22 cellular contexts compared by ENCODE assay signal in genomic region chr4:154611833-154612232, GRCh38. TPM values are rescaled to one million over a fixed set of nuclear protein-coding genes. Genes with fewer than 3 reads are reported as not detected.
DNase-seq lines count a peak whose midpoint lies in the region; ATAC-seq, FAIRE-seq and TF ChIP-seq lines count a peak whose summit lies in the region.
"Had no signal": no experiment of that assay in that cellular context is flagged by ENCODE, and none has a peak within 500 bp of the region (broad histone marks: within the 10 kb centered on the region; RNA-seq: fewer than 3 reads in every experiment).

No MANE protein-coding gene starts in this region.

- H3K27ac ChIP-seq in A549 (peak overlapping the region; percentile 73 to 80; a peak in 4 of 6 replicates), hepatocyte (peak overlapping the region; percentile 14), liver (ENCODE audit: low read depth in 1 of 2, low read length in 2 of 2) (peak overlapping the region; percentile 32 to 62), smooth muscle cell (ENCODE audit: low read depth) (no peak overlapping the region)
- H3K27ac ChIP-seq: 22Rv1, BLaER1, GM23248 had no signal

- no peak for TF ChIP-seq CTCF in A549 (IDR thresholded peaks at IDR 0.05)
- TF ChIP-seq CTCF in hepatocyte (IDR thresholded peaks at IDR 0.05; ENCODE audit: poor library complexity) = no peak
- TF ChIP-seq CTCF in liver (IDR thresholded peaks at IDR 0.05; ENCODE audit: low read depth, low read length, missing input control) = no peak
- TF ChIP-seq CTCF in smooth muscle cell (IDR thresholded peaks at IDR 0.05; ENCODE audit: borderline replicate concordance, insufficient read depth, poor library complexity, severe bottlenecking) = no peak
- no peak for TF ChIP-seq CTCF in natural killer cell (IDR thresholded peaks at IDR 0.05)

- H3F3A ChIP-seq in smooth muscle cell (ENCODE audit: low read depth) = no peaks in the 10 kb centered on the region

- H3K36me3 Mint-ChIP-seq in natural killer cell = no peaks in the 10 kb centered on the region
- H3K36me3 Mint-ChIP-seq: CD14-positive monocyte; CD4-positive, alpha-beta memory T cell had no signal

- peaks cover 7 to 14% of the 10 kb centered on the region in 2 donors for H3K27me3 Mint-ChIP-seq in natural killer cell (ENCODE audit: low read depth in 2 of 2)

- peaks cover 49% of the 10 kb centered on the region for H3K4me1 ChIP-seq in A549
- peaks cover 12% of the 10 kb centered on the region for H3K4me1 ChIP-seq in hepatocyte (ENCODE audit: insufficient read depth)
- H3K4me1 ChIP-seq in liver (ENCODE audit: control insufficient read depth in 4 of 4, insufficient read depth in 4 of 4, low read length in 3 of 4) = peaks cover 4 to 47% (median 24%) of the 10 kb centered on the region in 4 donors
- no peaks in the 10 kb centered on the region for H3K4me1 ChIP-seq in smooth muscle cell (ENCODE audit: low read depth)
- H3K4me1 ChIP-seq: HAP-1 had no signal

- H3K4me3 ChIP-seq in A549 (peak overlapping the region; percentile 24), hepatocyte (peak overlapping the region; percentile 9), liver (ENCODE audit: low read depth in 1 of 3, low read length in 3 of 3) (peak overlapping the region; percentile 77 to 89 (median 87)), smooth muscle cell (peak overlapping the region; percentile 37)
- H3K4me3 ChIP-seq: BLaER1, GM12878, GM23248, HAP-1 had no signal

- H3K79me2 ChIP-seq in hepatocyte (peaks cover 32% of the 10 kb centered on the region), smooth muscle cell (ENCODE audit: low read depth) (no peaks in the 10 kb centered on the region)

- no peaks in the 10 kb centered on the region for H4K20me1 ChIP-seq in hepatocyte (ENCODE audit: insufficient read depth, poor library complexity, severe bottlenecking)
- H4K20me1 ChIP-seq in smooth muscle cell (ENCODE audit: low read depth) = no peaks in the 10 kb centered on the region
- H4K20me1 ChIP-seq: BLaER1 had no signal

- CTCF ChIA-PET in A549 (lab: Yijun Ruan, JAX) = interaction anchor here (1.5 to 1.9 kb wide), 2 partner anchors 53 to 60 kb away, joined by 3 to 10 read pairs; no protein-coding TSS in a partner anchor

- DNase-seq in A549 (ENCODE audit: low read depth in 1 of 2, low spot score in 1 of 2) (no peak), hepatocyte (ENCODE audit: low spot score) (no peak), smooth muscle cell (lab: John Stamatoyannopoulos, UW; ENCODE audit: unreplicated experiment) (no peak), NCI-H2107 treated with DMSO at 0.1 percent for 48 hours (lab: John Stamatoyannopoulos, UW; ENCODE audit: unreplicated experiment) (no peak), natural killer cell (no peak), DMS53 treated with DMSO at 0.1 percent for 48 hours (lab: John Stamatoyannopoulos, UW; ENCODE audit: unreplicated experiment) (no peak)
- DNase-seq: Calu3; CD4-positive, alpha-beta memory T cell; DND-41; EL; GM23248 had no signal

- no peaks in the 10 kb centered on the region for H3K9me2 ChIP-seq in hepatocyte (replicated peaks; ENCODE audit: insufficient read depth)

- H3K27me3 ChIP-seq in hepatocyte = no peaks in the 10 kb centered on the region
- H3K27me3 ChIP-seq in liver (ENCODE audit: control insufficient read depth in 4 of 4, insufficient read depth in 4 of 4, low read length in 3 of 4) = no peaks in the 10 kb centered on the region
- peaks cover 30% of the 10 kb centered on the region for H3K27me3 ChIP-seq in smooth muscle cell (ENCODE audit: low read depth)
- H3K27me3 ChIP-seq: BLaER1 had no signal

- WGBS in A549 (ENCODE audit: missing lambda C conversion rate) = 37% methylated on average over 1 of the region's 1 CpG
- 73% methylated on average over 1 of the region's 1 CpG for WGBS in hepatocyte (ENCODE audit: low lambda C conversion rate, missing lambda C conversion rate)
- WGBS in liver = 34% methylated on average over 1 of the region's 1 CpG
- WGBS in smooth muscle cell (ENCODE audit: low lambda C conversion rate) = 96% methylated on average over 1 of the region's 1 CpG

- H3K9me3 Mint-ChIP-seq in natural killer cell = no peaks in the 10 kb centered on the region
- H3K9me3 Mint-ChIP-seq: CD14-positive monocyte; CD4-positive, alpha-beta memory T cell had no signal

- H3K9me3 ChIP-seq in A549 (no peaks in the 10 kb centered on the region), hepatocyte (ENCODE audit: low read depth) (no peaks in the 10 kb centered on the region), liver (ENCODE audit: control insufficient read depth in 4 of 4, low read length in 3 of 4) (no peaks in the 10 kb centered on the region), smooth muscle cell (replicated peaks; ENCODE audit: low read depth) (no peaks in the 10 kb centered on the region)
- H3K9me3 ChIP-seq: BLaER1, HAP-1 had no signal

- H3K9ac ChIP-seq in liver (ENCODE audit: low read depth in 1 of 2, low read length in 2 of 2) (peak overlapping the region; percentile 53 to 95), smooth muscle cell (ENCODE audit: low read depth) (no peak overlapping the region)
- H3K9ac ChIP-seq: BLaER1, GM23248 had no signal

- intact Hi-C loops in natural killer cell (cut with micrococcal nuclease) = no loop called here

- ATAC-seq in A549 (no peak), natural killer cell (no peak)
- ATAC-seq: GM12878 had no signal

- no peaks in the 10 kb centered on the region for H3K36me3 ChIP-seq in hepatocyte (replicated peaks; ENCODE audit: insufficient read depth, low read depth)
- peaks cover 2 to 36% (median 23%) of the 10 kb centered on the region in 4 donors for H3K36me3 ChIP-seq in liver (ENCODE audit: control insufficient read depth in 4 of 4, insufficient read depth in 3 of 4, low read depth in 1 of 4, low read length in 3 of 4)
- no peaks in the 10 kb centered on the region for H3K36me3 ChIP-seq in smooth muscle cell (ENCODE audit: low read depth)
- H3K36me3 ChIP-seq: BLaER1, HAP-1 had no signal

- POLR2A ChIA-PET in A549 (lab: Yijun Ruan, JAX) = interaction anchor here (0.5 kb wide), 1 partner anchor 10 kb away, joined by 6 read pairs; no protein-coding TSS in a partner anchor

- TF ChIP-seq EP300 in A549 (IDR thresholded peaks at IDR 0.05) = no peak

- no peak overlapping the region for H3K4me3 Mint-ChIP-seq in natural killer cell
- H3K4me3 Mint-ChIP-seq: CD14-positive monocyte; CD4-positive, alpha-beta memory T cell had no signal

- TF ChIP-seq RAD21 in A549 (conservative IDR thresholded peaks at IDR 0.05 in 1 of 2, IDR thresholded peaks at IDR 0.05 in 1 of 2) (no peak), liver (IDR thresholded peaks at IDR 0.05) (no peak)

- H2AFZ ChIP-seq in hepatocyte (no peak overlapping the region), smooth muscle cell (ENCODE audit: low read depth) (no peak overlapping the region)
- H2AFZ ChIP-seq: GM23248 had no signal

- H3K4me2 ChIP-seq in A549 (peak overlapping the region; percentile 69), hepatocyte (peak overlapping the region; percentile 63), smooth muscle cell (no peak overlapping the region)
- H3K4me2 ChIP-seq: BLaER1 had no signal

- no peak for FAIRE-seq in A549 (lab: Jason Lieb, UNC)
- FAIRE-seq: GM12878, GM19239 had no signal

- peaks cover 7 to 8% of the 10 kb centered on the region in 2 donors for H3K4me1 Mint-ChIP-seq in natural killer cell

- no peak overlapping the region for H3K27ac Mint-ChIP-seq in natural killer cell
- H3K27ac Mint-ChIP-seq: CD14-positive monocyte; CD4-positive, alpha-beta memory T cell had no signal

- TF ChIP-seq POLR2A in A549 (IDR thresholded peaks at IDR 0.05; ENCODE audit: low read length) = no peak

TF ChIP-seq in liver, 16 proteins besides CTCF, POLR2A, EP300 and RAD21:
- TF ChIP-seq SP1 (IDR thresholded peaks at IDR 0.05) = no peak
- TF ChIP-seq NR2F2 (IDR thresholded peaks at IDR 0.05) = no peak
- no peak for TF ChIP-seq FOXA1 (IDR thresholded peaks at IDR 0.05)
- no peak for TF ChIP-seq HNF4G (IDR thresholded peaks at IDR 0.05)
- TF ChIP-seq JUND (IDR thresholded peaks at IDR 0.05) = no peak
- no peak for TF ChIP-seq RXRA (IDR thresholded peaks at IDR 0.05)

RNA-seq across cellular contexts. Expression of gene FGG, which starts 0.6 kb away (rescaled TPM):
- polyA plus RNA-seq in A549 (2011; rRNA removed) = 132 and 157 TPM in 2 replicates
- 10.0 and 12.1 TPM in 2 replicates for polyA plus RNA-seq in A549 (2012; cell fraction: cytosol; rRNA removed)
- 4.1 and 4.3 TPM in 2 replicates for polyA plus RNA-seq in A549 (2012; cell fraction: nucleus; rRNA removed)
- 3.2 to 4.8 TPM (median 4.3 TPM) in 3 replicates for polyA plus RNA-seq in A549 (2017; fragmentation: RNase III; extraction: RNeasy Plus Mini Kit Qiagen cat#74134 plus additional on column Dnase treatment)
- polyA minus RNA-seq in A549 (2011; rRNA and poly(A)+ RNA removed) = 29.8 and 45.3 TPM in 2 replicates
- 1,531 and 1,684 TPM in 2 replicates for total RNA-seq in hepatocyte
- 1,125 and 1,415 TPM in 2 replicates for polyA plus RNA-seq in hepatocyte
- over 10,000 TPM; 11,566 to 20,700 TPM for total RNA-seq in liver
- polyA plus RNA-seq in liver = over 10,000 TPM in 1 of 2 donors, 1,000 to 10,000 TPM in 1; 7,404 to 18,576 TPM
- not detected in 2 replicates for total RNA-seq in smooth muscle cell
- 0.77 and 1.1 TPM in 2 replicates for polyA plus RNA-seq in smooth muscle cell
- total RNA-seq in natural killer cell = not detected
- total RNA-seq: A673; CD4-positive, alpha-beta memory T cell; G401; GM23248; H4; HT-29 had no signal
- polyA plus RNA-seq: CD14-positive monocyte; CD4-positive, alpha-beta memory T cell; GM12878; GM23248 had no signal

RNA-seq across cellular contexts. Expression of gene FGA, which starts 21.3 kb away (rescaled TPM):
- polyA plus RNA-seq in A549 (2011; rRNA removed) = 130 and 166 TPM in 2 replicates
- polyA plus RNA-seq in A549 (2012; cell fraction: cytosol; rRNA removed) = 12.8 and 13.4 TPM in 2 replicates
- 9.1 and 12.6 TPM in 2 replicates for polyA plus RNA-seq in A549 (2012; cell fraction: nucleus; rRNA removed)
- polyA plus RNA-seq in A549 (2017; fragmentation: RNase III; extraction: RNeasy Plus Mini Kit Qiagen cat#74134 plus additional on column Dnase treatment) = 6.6 to 10.2 TPM (median 9.0 TPM) in 3 replicates
- polyA minus RNA-seq in A549 (2011; rRNA and poly(A)+ RNA removed) = 40.9 and 57.5 TPM in 2 replicates
- 1,189 and 1,239 TPM in 2 replicates for total RNA-seq in hepatocyte
- 446 and 579 TPM in 2 replicates for polyA plus RNA-seq in hepatocyte
- total RNA-seq in liver = over 10,000 TPM; 12,179 to 25,210 TPM
- polyA plus RNA-seq in liver = over 10,000 TPM in 1 of 2 donors, 1,000 to 10,000 TPM in 1; 8,747 to 16,618 TPM
- total RNA-seq in smooth muscle cell = 0.04 TPM in 1 of 2 replicates, not detected in the other
- 0.21 and 0.41 TPM in 2 replicates for polyA plus RNA-seq in smooth muscle cell
- not detected for total RNA-seq in natural killer cell
- total RNA-seq: A673; Calu3; CD4-positive, alpha-beta memory T cell; G401; GM23248; H4; HT-29 had no signal
- polyA plus RNA-seq: CD14-positive monocyte; CD4-positive, alpha-beta memory T cell; GM12878; GM23248 had no signal

RNA-seq across cellular contexts. Expression of gene FGB, which starts 49.0 kb away (rescaled TPM):
- polyA plus RNA-seq in A549 (2011; rRNA removed) (169 and 198 TPM in 2 replicates), A549 (2017; fragmentation: RNase III; extraction: RNeasy Plus Mini Kit Qiagen cat#74134 plus additional on column Dnase treatment) (7.6 to 13.8 TPM (median 7.8 TPM) in 3 replicates), hepatocyte (1,888 and 2,096 TPM in 2 replicates), liver (over 10,000 TPM; 11,318 to 19,021 TPM), smooth muscle cell (1.1 and 1.3 TPM in 2 replicates)
- 16.9 and 23.8 TPM in 2 replicates for polyA plus RNA-seq in A549 (2012; cell fraction: cytosol; rRNA removed)
- 16.8 and 20.0 TPM in 2 replicates for polyA plus RNA-seq in A549 (2012; cell fraction: nucleus; rRNA removed)
- polyA minus RNA-seq in A549 (2011; rRNA and poly(A)+ RNA removed) = 60.1 and 77.9 TPM in 2 replicates
- total RNA-seq in hepatocyte (1,901 and 1,953 TPM in 2 replicates), liver (over 10,000 TPM; 11,744 to 21,431 TPM), smooth muscle cell (not detected in 2 replicates), natural killer cell (not detected)
- total RNA-seq: A673; CD4-positive, alpha-beta memory T cell; G401; GM23248; HT-29 had no signal
- polyA plus RNA-seq: CD14-positive monocyte; CD4-positive, alpha-beta memory T cell; GM23248 had no signal

Comparison
In these comparisons a context has a peak if more than half of its experiments do, and no peak if none do; other contexts are left out.
1. H3K4me3 ChIP-seq: peak in every context shown above with its lines; median percentile 87 in liver; 37 in smooth muscle cell; 24 in A549; 9 in hepatocyte.
2. RNA of gene FGG, which starts 0.6 kb away (total RNA-seq): 11,566 to 20,700 TPM in liver and 1,531 to 1,684 TPM in hepatocyte; not detected in smooth muscle cell and not detected in natural killer cell; every median in the first group is over 1,000 times any median in the second.
3. RNA of gene FGA, which starts 21.3 kb away (total RNA-seq): 12,179 to 25,210 TPM in liver and 1,189 to 1,239 TPM in hepatocyte; 0.04 TPM in smooth muscle cell and not detected in natural killer cell; every median in the first group is over 1,000 times any median in the second.
4. RNA of gene FGB, which starts 49.0 kb away (total RNA-seq): 11,744 to 21,431 TPM in liver and 1,901 to 1,953 TPM in hepatocyte; not detected in smooth muscle cell and not detected in natural killer cell; every median in the first group is over 1,000 times any median in the second.